In the genomic region with DNA sequence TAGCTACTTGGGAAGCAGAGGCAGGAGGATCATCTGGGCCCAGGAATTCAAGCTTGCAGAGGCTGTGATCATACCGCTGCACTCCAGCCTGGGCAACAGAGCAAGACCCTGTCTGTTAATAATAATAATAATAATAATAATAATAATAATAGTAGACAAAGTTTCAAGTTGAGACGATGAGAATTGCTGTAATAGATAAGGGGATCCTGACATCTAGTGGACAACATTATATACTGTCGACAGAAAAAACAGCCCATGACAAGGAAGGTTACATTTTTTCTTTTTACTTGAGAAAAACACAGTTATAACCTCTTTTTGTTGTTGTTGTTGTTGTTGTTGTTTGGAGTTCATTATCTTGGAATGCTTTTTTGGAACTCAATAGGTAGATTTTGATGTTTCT, we compare ENCODE assay signal across 1 cellular context.
TF ChIP-seq lines count a peak whose summit lies in the region.

No MANE protein-coding gene starts in this region.

TF ChIP-seq in H1, 55 proteins besides CTCF, POLR2A, EP300 and RAD21:
- TF ChIP-seq YY1 (IDR thresholded peaks at IDR 0.05; ENCODE audit: low read depth, low read length) (no peak), GTF2F1 (IDR thresholded peaks at IDR 0.05; ENCODE audit: borderline replicate concordance, low read depth, low read length) (no peak), CTBP2 (IDR thresholded peaks at IDR 0.05; ENCODE audit: borderline replicate concordance, insufficient read depth, insufficient read length, low read length) (no peak), CREB1 (IDR thresholded peaks at IDR 0.05) (no peak)
- TF ChIP-seq, protein P1, sequence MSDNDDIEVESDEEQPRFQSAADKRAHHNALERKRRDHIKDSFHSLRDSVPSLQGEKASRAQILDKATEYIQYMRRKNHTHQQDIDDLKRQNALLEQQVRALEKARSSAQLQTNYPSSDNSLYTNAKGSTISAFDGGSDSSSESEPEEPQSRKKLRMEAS (IDR thresholded peaks at IDR 0.05), result no peak
